8 cellular contexts compared by ENCODE assay signal in the genomic region with DNA sequence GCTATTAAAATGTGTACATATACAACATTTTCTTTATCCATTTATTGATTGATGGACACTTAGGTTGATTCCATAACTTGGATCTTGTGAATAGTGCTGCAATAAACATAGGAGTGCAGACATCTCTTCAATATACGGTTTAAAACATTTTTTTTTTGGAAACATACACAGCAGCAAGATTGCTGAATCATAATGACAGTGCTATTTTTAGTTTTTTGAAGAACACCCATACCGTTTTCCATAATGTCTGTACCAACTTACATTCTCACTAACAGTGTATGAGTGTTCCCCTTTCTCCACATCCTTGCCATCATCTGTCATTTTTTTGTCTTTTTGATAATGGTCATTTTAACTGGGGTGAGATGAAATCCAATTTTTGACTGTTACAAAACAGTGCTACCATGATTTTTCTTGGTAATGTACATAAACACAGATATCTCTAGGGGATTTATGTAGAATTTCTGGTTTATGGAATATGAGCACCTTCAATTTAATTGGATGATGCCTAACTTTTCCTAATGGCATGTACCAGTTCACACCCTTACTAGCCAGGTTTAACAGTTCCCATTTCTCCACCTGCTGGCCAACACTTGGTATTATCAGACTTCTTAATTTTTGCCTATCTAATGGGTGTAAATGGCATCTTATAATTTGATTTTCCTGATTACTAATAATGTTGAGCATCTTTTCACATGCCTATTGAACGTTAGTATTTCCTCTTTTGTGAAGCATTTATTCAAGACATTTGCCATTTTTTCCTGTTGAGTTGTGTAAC. TPM values are rescaled to one million over a fixed set of nuclear protein-coding genes. Genes with fewer than 3 reads are reported as not detected.
A peak's percentile ranks its signal among the peaks of the same experiment; 100 is the strongest.
DNase-seq lines count a peak whose midpoint lies in the region; ATAC-seq and TF ChIP-seq lines count a peak whose summit lies in the region.

No MANE protein-coding gene starts in this region.

- no peaks in the 10 kb centered on the region for H3K36me3 Mint-ChIP-seq in stimulated activated naive B cell treated with anti-CD40 and anti-IgM and Interleukin-4, amounts not matched to agents 10 μg/mL and 1 μg/mL and 100 μg/mL, for 72 hours

- peak; percentile 65 for ATAC-seq in HG02973 (IDR thresholded peaks at IDR 0.05; ENCODE audit: unreplicated experiment)
- peak in 1 of 2 donors; percentile 20 for ATAC-seq in stimulated activated naive B cell treated with anti-CD40 and anti-IgM and Interleukin-4, amounts not matched to agents 10 μg/mL and 1 μg/mL and 100 μg/mL, for 72 hours (replicated peaks)

- peak; percentile 21 to 62 (median 43) for TF ChIP-seq CTCF in Peyer's patch (IDR thresholded peaks at IDR 0.05)
- peak; percentile 52 for TF ChIP-seq CTCF in fibroblast of the aortic adventitia (IDR thresholded peaks at IDR 0.05; ENCODE audit: insufficient read depth, low read length)

- TF ChIP-seq POLR2A in Peyer's patch (IDR thresholded peaks at IDR 0.05), result no peak

- no peaks in the 10 kb centered on the region for H3K4me1 ChIP-seq in Peyer's patch

- H3K27me3 ChIP-seq in Peyer's patch, result no peaks in the 10 kb centered on the region

- H3K4me1 Mint-ChIP-seq in stimulated activated naive B cell treated with anti-CD40 and anti-IgM and Interleukin-4, amounts not matched to agents 10 μg/mL and 1 μg/mL and 100 μg/mL, for 72 hours, result peaks cover 9 to 18% of the 10 kb centered on the region in 2 donors

- H3K27me3 Mint-ChIP-seq in stimulated activated naive B cell treated with anti-CD40 and anti-IgM and Interleukin-4, amounts not matched to agents 10 μg/mL and 1 μg/mL and 100 μg/mL, for 72 hours, result peaks cover 0 to 5% of the 10 kb centered on the region in 2 donors

- H3K27ac Mint-ChIP-seq in stimulated activated naive B cell treated with anti-CD40 and anti-IgM and Interleukin-4, amounts not matched to agents 10 μg/mL and 1 μg/mL and 100 μg/mL, for 72 hours, result peak overlapping the region; percentile 56

- H3K9me3 Mint-ChIP-seq in stimulated activated naive B cell treated with anti-CD40 and anti-IgM and Interleukin-4, amounts not matched to agents 10 μg/mL and 1 μg/mL and 100 μg/mL, for 72 hours, result no peaks in the 10 kb centered on the region

- H3K36me3 ChIP-seq in Peyer's patch, result no peaks in the 10 kb centered on the region

- DNase-seq in A172 (ENCODE audit: low spot score) (peak; percentile 8), DMS53 treated with DMSO at 0.1 percent for 48 hours (lab: John Stamatoyannopoulos, UW; ENCODE audit: unreplicated experiment) (peak; percentile 22), Peyer's patch (no peak), fibroblast of the aortic adventitia (ENCODE audit: low read depth) (peak; percentile 68), UCSD-AML1 (lab: John Stamatoyannopoulos, UW; ENCODE audit: unreplicated experiment) (no peak), amygdala (lab: John Stamatoyannopoulos, UW) (no peak)
- no peak for DNase-seq in stimulated activated naive B cell treated with anti-CD40 and anti-IgM and Interleukin-4, amounts not matched to agents 10 μg/mL and 1 μg/mL and 100 μg/mL, for 72 hours

- H3K27ac ChIP-seq in Peyer's patch, result no peak overlapping the region

- no peak overlapping the region for H3K4me3 Mint-ChIP-seq in stimulated activated naive B cell treated with anti-CD40 and anti-IgM and Interleukin-4, amounts not matched to agents 10 μg/mL and 1 μg/mL and 100 μg/mL, for 72 hours

- H3K4me3 ChIP-seq in Peyer's patch (no peak overlapping the region), fibroblast of the aortic adventitia (ENCODE audit: low read depth, low read length) (no peak overlapping the region)

- no peaks in the 10 kb centered on the region for H3K9me3 ChIP-seq in Peyer's patch

RNA-seq across cellular contexts. Expression of gene TMSB15B, which starts 21.0 kb away (rescaled TPM):
- total RNA-seq in A172 (2014; rRNA removed; shearing (Covaris generic)), result 17.0 and 24.3 TPM in 2 replicates
- total RNA-seq in Peyer's patch, result 1 to 10 TPM in 2 of 4 donors, under 1 TPM in 1, not detected in 1; 0.54 to 9.1 (median 1.0) TPM
- 7.0 and 7.6 TPM in 2 replicates for total RNA-seq in fibroblast of the aortic adventitia (ENCODE audit: low replicate concordance)

Comparison
In these comparisons a context has a peak if more than half of its experiments do, and no peak if none do; other contexts are left out.
1. DNase-seq: peak in A172 (single experiment), DMS53 treated with DMSO at 0.1 percent for 48 hours (single experiment) and fibroblast of the aortic adventitia (single experiment); none in Peyer's patch (0 of 3), stimulated activated naive B cell treated with anti-CD40 and anti-IgM and Interleukin-4, amounts not matched to agents 10 μg/mL and 1 μg/mL and 100 μg/mL, for 72 hours (single experiment), UCSD-AML1 (single experiment) and amygdala (0 of 56).